ENCODE assay signal across 1 cellular context in genomic region chr16:90018297-90019200, GRCh38.
TF ChIP-seq lines count a peak whose summit lies in the region.

No MANE protein-coding gene starts in this region.

TF ChIP-seq in GM23338, 12 proteins besides CTCF, POLR2A, EP300 and RAD21 (continued from another document):
- TF ChIP-seq ZNF462 (CRISPR knock-in tag; IDR thresholded peaks at IDR 0.05) (no peak), ETS1 (IDR thresholded peaks at IDR 0.05) (no peak), STAT1 (IDR thresholded peaks at IDR 0.05; ENCODE audit: unreplicated experiment) (no peak), REST (IDR thresholded peaks at IDR 0.05; ENCODE audit: unreplicated experiment) (no peak), POLR2AphosphoS5 (IDR thresholded peaks at IDR 0.05; ENCODE audit: low read depth) (no peak), EZH2phosphoT487 (IDR thresholded peaks at IDR 0.05; ENCODE audit: unreplicated experiment) (no peak), ZNF114 (CRISPR knock-in tag; IDR thresholded peaks at IDR 0.05) (no peak), ZNF331 (CRISPR knock-in tag; IDR thresholded peaks at IDR 0.05; ENCODE audit: low read depth) (no peak)
TF ChIP-seq in GM23338: peak in this region for 0.
